Comparison of ENCODE assay signal across 17 cellular contexts in genomic region chr4:23788460-23788859, GRCh38.
A peak's percentile ranks its signal among the peaks of the same experiment; 100 is the strongest.
DNase-seq lines count a peak whose midpoint lies in the region; ATAC-seq and TF ChIP-seq lines count a peak whose summit lies in the region.
"Had no signal": no experiment of that assay in that cellular context is flagged by ENCODE, and none has a peak within 500 bp of the region (broad histone marks: within the 10 kb centered on the region; RNA-seq: fewer than 3 reads in every experiment).

No MANE protein-coding gene starts in this region.

- peak; percentile 51 to 92 for ATAC-seq in left cardiac atrium
- no peak for ATAC-seq in left lung
- ATAC-seq: naive thymus-derived CD8-positive, alpha-beta T cell; SK-N-SH treated with all-trans-retinoic acid at 6 μM for 48 hours; stimulated activated naive B cell treated with anti-CD40 and anti-IgM and Interleukin-4, amounts not matched to agents 10 μg/mL and 1 μg/mL and 100 μg/mL, for 72 hours; WTC11 had no signal

- TF ChIP-seq CTCF in left lung (IDR thresholded peaks at IDR 0.05) = no peak

- no peaks in the 10 kb centered on the region for H3K27me3 ChIP-seq in left lung

- H3K4me3 ChIP-seq in left lung = no peak overlapping the region

- intact Hi-C loops in left cardiac atrium (cut with DNase I) = no loop called here
- intact Hi-C loops in left lung (cut with DNase I) = no loop called here

- no peaks in the 10 kb centered on the region for H3K4me1 ChIP-seq in left lung

- no peak overlapping the region for H3K27ac ChIP-seq in left lung
- H3K27ac ChIP-seq: 22Rv1 had no signal

- no peaks in the 10 kb centered on the region for H3K36me3 ChIP-seq in left lung

- peaks cover 0 to 2% of the 10 kb centered on the region in 2 donors for H3K9me3 ChIP-seq in left lung

- DNase-seq in DMS153 (lab: John Stamatoyannopoulos, UW) (peak; percentile 39), DMS153 treated with DMSO at 0.1 percent for 48 hours (lab: John Stamatoyannopoulos, UW; ENCODE audit: unreplicated experiment) (no peak), SW480 (ENCODE audit: low spot score) (peak; percentile 51), left cardiac atrium (no peak), renal cortical epithelial cell (ENCODE audit: low read depth) (peak; percentile 99), GDM1 (lab: John Stamatoyannopoulos, UW) (no peak), left lung (no peak), pons (ENCODE audit: low spot score) (no peak)
- DNase-seq: activated naive CD4-positive, alpha-beta T cell treated with anti-CD3 and anti-CD28 coated beads for 36 hours; CD4-positive, CD25-positive, alpha-beta regulatory T cell; effector memory CD4-positive, alpha-beta T cell; glutamatergic neuron; naive thymus-derived CD8-positive, alpha-beta T cell; stimulated activated naive B cell treated with anti-CD40 and anti-IgM and Interleukin-4, amounts not matched to agents 10 μg/mL and 1 μg/mL and 100 μg/mL, for 72 hours had no signal

Comparison
In these comparisons a context has a peak if more than half of its experiments do, and no peak if none do; other contexts are left out.
1. DNase-seq: peak in DMS153 (single experiment), SW480 (single experiment) and renal cortical epithelial cell (single experiment); none in DMS153 treated with DMSO at 0.1 percent for 48 hours (single experiment), left cardiac atrium (single experiment), GDM1 (single experiment), left lung (0 of 2) and pons (single experiment).